ENCODE assay signal across 1 cellular context in genomic region chr16:1282275-1282995, GRCh38.
TF ChIP-seq lines count a peak whose summit lies in the region.

No MANE protein-coding gene starts in this region.

TF ChIP-seq in H1, 55 proteins besides CTCF, POLR2A, EP300 and RAD21:
- no peak for TF ChIP-seq ZNF274 (IDR thresholded peaks at IDR 0.05; ENCODE audit: borderline replicate concordance, extremely low read depth, low read length)
- no peak for TF ChIP-seq SP4 (IDR thresholded peaks at IDR 0.05; ENCODE audit: low read length)
- no peak for TF ChIP-seq MAFK (IDR thresholded peaks at IDR 0.05; ENCODE audit: low read depth, low read length)
- no peak for TF ChIP-seq CHD1 (IDR thresholded peaks at IDR 0.05; ENCODE audit: low read depth, low read length)
- no peak for TF ChIP-seq ATF2 (IDR thresholded peaks at IDR 0.05; ENCODE audit: low read length)
- no peak for TF ChIP-seq TEAD4 (IDR thresholded peaks at IDR 0.05; ENCODE audit: low read depth, low read length)
- no peak for TF ChIP-seq SIRT6 (IDR thresholded peaks at IDR 0.05; ENCODE audit: low read length)
- no peak for TF ChIP-seq BACH1 (IDR thresholded peaks at IDR 0.05; ENCODE audit: low read length)
- no peak for TF ChIP-seq CEBPB (IDR thresholded peaks at IDR 0.05; ENCODE audit: low read depth, low read length)
- no peak for TF ChIP-seq BRCA1 (IDR thresholded peaks at IDR 0.05; ENCODE audit: low read depth, low read length)
- no peak for TF ChIP-seq EGR1 (IDR thresholded peaks at IDR 0.05; ENCODE audit: borderline replicate concordance, low read depth, low read length)
- TF ChIP-seq RNF2 (IDR thresholded peaks at IDR 0.05; ENCODE audit: borderline replicate concordance, low read depth, low read length, missing control alignments, poor library complexity, severe bottlenecking), result no peak
- no peak for TF ChIP-seq EZH2 (IDR thresholded peaks at IDR 0.05; ENCODE audit: low read depth, low read length, severe bottlenecking)
- no peak for TF ChIP-seq SIN3A (conservative IDR thresholded peaks at IDR 0.05 in 1 of 2, IDR thresholded peaks at IDR 0.05 in 1 of 2; ENCODE audit: low read depth in 1 of 2, low read length in 2 of 2)
- TF ChIP-seq HDAC2 (IDR thresholded peaks at IDR 0.05; ENCODE audit: borderline replicate concordance in 1 of 2, low read depth in 2 of 2, low read length in 2 of 2), result no peak
- TF ChIP-seq SAP30 (IDR thresholded peaks at IDR 0.05; ENCODE audit: insufficient read depth, insufficient replicate concordance, low read length), result no peak
- TF ChIP-seq TCF12 (IDR thresholded peaks at IDR 0.05; ENCODE audit: low read depth, low read length), result no peak
- no peak for TF ChIP-seq BCL11A (IDR thresholded peaks at IDR 0.05; ENCODE audit: low read depth in 2 of 2, low read length in 2 of 2)
- no peak for TF ChIP-seq RBBP5 (IDR thresholded peaks at IDR 0.05; ENCODE audit: borderline replicate concordance, low read depth, low read length)
